ENCODE assay signal across 8 cellular contexts in genomic region chr16:55465077-55465896, GRCh38. TPM values are rescaled to one million over a fixed set of nuclear protein-coding genes. Genes with fewer than 3 reads are reported as not detected.
DNase-seq lines count a peak whose midpoint lies in the region; ATAC-seq, FAIRE-seq and TF ChIP-seq lines count a peak whose summit lies in the region.

No MANE protein-coding gene starts in this region.

- TF ChIP-seq POLR2A in H1 (IDR thresholded peaks at IDR 0.05; ENCODE audit: control extremely low read depth in 1 of 2, low read depth in 2 of 2, low read length in 2 of 2): no peak

- no peak overlapping the region for H4K5ac ChIP-seq in H1 (ENCODE audit: insufficient read length, low read depth, low read length)

- no peak overlapping the region for H2BK120ac ChIP-seq in H1 (replicated peaks; ENCODE audit: low read depth, low read length)

- TF ChIP-seq EP300 in H1 (IDR thresholded peaks at IDR 0.05; ENCODE audit: borderline replicate concordance in 1 of 2, low read depth in 2 of 2, low read length in 2 of 2): no peak; a peak in 1 of 3 replicates

- H3K79me2 ChIP-seq in H1 (ENCODE audit: control insufficient read depth in 1 of 2, insufficient read depth in 2 of 2, low read length in 2 of 2): no peaks in the 10 kb centered on the region

- H3K4me3 Mint-ChIP-seq in Caco-2 (ENCODE audit: unreplicated experiment) (no peak overlapping the region), mesothelial cell of epicardium (no peak overlapping the region)
- no peak overlapping the region for H3K4me3 Mint-ChIP-seq in activated CD8-positive, alpha-beta T cell treated with anti-CD3 and anti-CD28 coated beads for 36 hours

- BruUV-seq in Caco-2 (replicated peaks; lab: Mats Ljungman, UMichigan): no TSS peak

- H3K27me3 ChIP-seq in Caco-2 (replicated peaks; ENCODE audit: control insufficient read depth, insufficient read depth, low read length): no peaks in the 10 kb centered on the region
- H3K27me3 ChIP-seq in H1 (replicated peaks in 1 of 4; ENCODE audit: control insufficient read depth in 3 of 4, extremely low read depth in 1 of 4, insufficient read depth in 3 of 4, low read length in 3 of 4): peaks cover 0 to 1% (median 0%) of the 10 kb centered on the region in 4 experiments; a peak in 3 of 7 replicates

- H3K36me3 Mint-ChIP-seq in Caco-2 (ENCODE audit: insufficient read depth, unreplicated experiment) (no peaks in the 10 kb centered on the region), mesothelial cell of epicardium (no peaks in the 10 kb centered on the region)
- H3K36me3 Mint-ChIP-seq in activated CD8-positive, alpha-beta T cell treated with anti-CD3 and anti-CD28 coated beads for 36 hours (ENCODE audit: low read depth): no peaks in the 10 kb centered on the region

- no peak overlapping the region for H4K8ac ChIP-seq in H1 (ENCODE audit: extremely low read depth, insufficient read depth, low read length)

- no peak overlapping the region for H3K18ac ChIP-seq in H1 (ENCODE audit: extremely low read depth, low read length)

- no peaks in the 10 kb centered on the region for H3K23me2 ChIP-seq in H1 (ENCODE audit: low read depth, low read length)

- intact Hi-C loops in Caco-2 (cut with micrococcal nuclease; ENCODE audit: unreplicated experiment): loop anchor here (1.0 to 2.0 kb wide), 5 partner anchors 65 to 378 kb away; no protein-coding TSS in a partner anchor
- intact Hi-C loops in activated CD8-positive, alpha-beta T cell treated with anti-CD3 and anti-CD28 coated beads for 36 hours (cut with micrococcal nuclease): loop anchor here (1.0 to 5.0 kb wide), 3 partner anchors 78 to 377 kb away; no protein-coding TSS in a partner anchor

- H2BK12ac ChIP-seq in H1 (ENCODE audit: low read depth, low read length): no peak overlapping the region

- H2BK15ac ChIP-seq in H1 (ENCODE audit: low read length): no peak overlapping the region

- H2BK5ac ChIP-seq in H1 (ENCODE audit: low read depth, low read length): no peak overlapping the region

- H3K23ac ChIP-seq in H1 (ENCODE audit: insufficient read length): no peak overlapping the region

- H3K4me1 Mint-ChIP-seq in Caco-2 (ENCODE audit: low read depth, unreplicated experiment): peaks cover 12% of the 10 kb centered on the region
- no peaks in the 10 kb centered on the region for H3K4me1 Mint-ChIP-seq in activated CD8-positive, alpha-beta T cell treated with anti-CD3 and anti-CD28 coated beads for 36 hours (ENCODE audit: low read depth)
- no peaks in the 10 kb centered on the region for H3K4me1 Mint-ChIP-seq in mesothelial cell of epicardium

- H2AFZ ChIP-seq in H1 (ENCODE audit: low read length): no peak overlapping the region

- H2AK5ac ChIP-seq in H1 (ENCODE audit: low read depth, low read length): no peak overlapping the region

- CTCF ChIA-PET in Caco-2 (lab: Charles Lee): interaction anchor here (0.5 to 2.5 kb wide), 31 partner anchors 9 to 747 kb away, joined by 3 to 58 read pairs (median 4); partner anchors contain the start of gene CES1
- CTCF ChIA-PET in activated CD8-positive, alpha-beta T cell treated with anti-CD3 and anti-CD28 coated beads for 36 hours (lab: Charles Lee): interaction anchor here (0.6 to 5.3 kb wide), 65 partner anchors 9 to 1918 kb away, joined by 3 to 121 read pairs (median 4); partner anchors contain the start of gene CES5A
- CTCF ChIA-PET in H1 (lab: Charles Lee; ENCODE audit: partially characterized antibody): interaction anchor here (0.6 to 19.1 kb wide), 86 partner anchors 9 to 1618 kb away, joined by 3 to 446 read pairs (median 5); partner anchors contain the start of genes CAPNS2, CES1 and SLC6A2

- H2BK20ac ChIP-seq in H1 (ENCODE audit: low read length): no peak overlapping the region

- no peak overlapping the region for H3K4me3 ChIP-seq in Caco-2 (ENCODE audit: low read depth, low read length)
- H3K4me3 ChIP-seq in H1 (ENCODE audit: extremely low read depth in 1 of 4, insufficient read depth in 2 of 4, low read depth in 3 of 4, low read length in 4 of 4): no peak overlapping the region

- POLR2A ChIA-PET in Caco-2 (lab: Charles Lee) (interaction anchor here (0.5 kb wide), 1 partner anchor 93 kb away, joined by 11 read pairs; no protein-coding TSS in a partner anchor), H1 (lab: Charles Lee; ENCODE audit: partially characterized antibody) (interaction anchor here (1.8 kb wide), 1 partner anchor 15 kb away, joined by 4 read pairs; no protein-coding TSS in a partner anchor)
- POLR2A ChIA-PET in activated CD8-positive, alpha-beta T cell treated with anti-CD3 and anti-CD28 coated beads for 36 hours (lab: Charles Lee): no interaction called here

- TF ChIP-seq CTCF in Caco-2 (IDR thresholded peaks at IDR 0.05; ENCODE audit: insufficient read depth in 1 of 2, low read depth in 1 of 2, low read length in 1 of 2, severe bottlenecking in 1 of 2, unreplicated experiment in 1 of 2) (peak; percentile 99 to 100), H1 (IDR thresholded peaks at IDR 0.05; ENCODE audit: control extremely low read depth in 1 of 3, insufficient read depth in 1 of 3, low read depth in 1 of 3, low read length in 3 of 3) (peak; percentile 85 to 100 (median 99)), mesothelial cell of epicardium (IDR thresholded peaks at IDR 0.05; ENCODE audit: unreplicated experiment) (peak; percentile 99)
- peak; percentile 99 for TF ChIP-seq CTCF in activated CD8-positive, alpha-beta T cell treated with anti-CD3 and anti-CD28 coated beads for 36 hours (IDR thresholded peaks at IDR 0.05)

- no peaks in the 10 kb centered on the region for H3K79me1 ChIP-seq in H1 (ENCODE audit: low read depth, low read length)

- H3K27me3 Mint-ChIP-seq in Caco-2 (ENCODE audit: insufficient read depth, unreplicated experiment) (no peaks in the 10 kb centered on the region), mesothelial cell of epicardium (ENCODE audit: low read depth) (no peaks in the 10 kb centered on the region)
- peaks cover 2% of the 10 kb centered on the region for H3K27me3 Mint-ChIP-seq in activated CD8-positive, alpha-beta T cell treated with anti-CD3 and anti-CD28 coated beads for 36 hours

- H3K56ac ChIP-seq in H1 (replicated peaks; ENCODE audit: insufficient read length, low read depth, low read length): no peak overlapping the region

- no peak overlapping the region for H3K9ac ChIP-seq in H1 (replicated peaks in 1 of 4; ENCODE audit: extremely low read depth in 1 of 4, low read depth in 3 of 4, low read length in 3 of 4)

- H3K14ac ChIP-seq in H1 (ENCODE audit: insufficient read length): no peak overlapping the region

- 0 out of 4 replicates have a peak overlapping the region, but pooled peaks of 1 of the 2 experiments have one; percentile 12 for H3K4me2 ChIP-seq in H1 (ENCODE audit: insufficient read depth in 1 of 2, low read depth in 2 of 2, low read length in 2 of 2)

- H3K4me1 ChIP-seq in Caco-2: peaks cover 4% of the 10 kb centered on the region; the same call in 1 of the 2 replicates
- H3K4me1 ChIP-seq in H1 (replicated peaks in 1 of 4; ENCODE audit: control insufficient read depth in 3 of 4, insufficient read depth in 4 of 4, low read length in 3 of 4): no peaks in the 10 kb centered on the region

- H4K91ac ChIP-seq in H1 (replicated peaks; ENCODE audit: insufficient read length, low read length): no peak overlapping the region

- H3K27ac Mint-ChIP-seq in Caco-2 (ENCODE audit: unreplicated experiment): no peak overlapping the region
- no peak overlapping the region for H3K27ac Mint-ChIP-seq in activated CD8-positive, alpha-beta T cell treated with anti-CD3 and anti-CD28 coated beads for 36 hours
- H3K27ac Mint-ChIP-seq in mesothelial cell of epicardium: no peak overlapping the region

- no peak overlapping the region for H3K4ac ChIP-seq in H1 (replicated peaks; ENCODE audit: insufficient read length, low read depth, low read length)

- H3K9me3 Mint-ChIP-seq in Caco-2 (ENCODE audit: unreplicated experiment): no peaks in the 10 kb centered on the region
- no peaks in the 10 kb centered on the region for H3K9me3 Mint-ChIP-seq in activated CD8-positive, alpha-beta T cell treated with anti-CD3 and anti-CD28 coated beads for 36 hours
- H3K9me3 Mint-ChIP-seq in mesothelial cell of epicardium: no peaks in the 10 kb centered on the region

- TF ChIP-seq RAD21 in H1 (IDR thresholded peaks at IDR 0.05 in 1 of 2, conservative IDR thresholded peaks at IDR 0.05 in 1 of 2; ENCODE audit: low read depth in 2 of 2, low read length in 2 of 2): peak; percentile 100

- no peaks in the 10 kb centered on the region for H4K20me1 ChIP-seq in H1 (replicated peaks in 1 of 2; ENCODE audit: control insufficient read depth in 1 of 2, insufficient read depth in 2 of 2, low read length in 2 of 2)

- peak; percentile 86 to 91 for DNase-seq in Caco-2
- DNase-seq in NCI-H82 treated with DMSO at 0.1 percent for 48 hours (lab: John Stamatoyannopoulos, UW; ENCODE audit: unreplicated experiment): peak; percentile 45
- DNase-seq in activated CD8-positive, alpha-beta T cell treated with anti-CD3 and anti-CD28 coated beads for 36 hours: peak; percentile 91
- DNase-seq in H1 (ENCODE audit: low read depth in 1 of 2, low spot score in 2 of 2): peak; percentile 84 to 98
- DNase-seq in mesothelial cell of epicardium (ENCODE audit: low spot score in 2 of 2, unreplicated experiment in 2 of 2): peak; percentile 81 to 96
- peak; percentile 55 to 70 for DNase-seq in stimulated activated CD8-positive, alpha-beta memory T cell treated with anti-CD3 and anti-CD28 coated beads, Interleukin-4, amount 100 ng/mL, for 1 hour (ENCODE audit: low read depth in 2 of 2, low spot score in 1 of 2)

- FAIRE-seq in H1 (lab: Jason Lieb, UNC): peak; percentile 90

- no peaks in the 10 kb centered on the region for H3K9me3 ChIP-seq in Caco-2
- no peaks in the 10 kb centered on the region for H3K9me3 ChIP-seq in H1 (ENCODE audit: insufficient read depth in 2 of 2, low read depth in 1 of 2, low read length in 1 of 2)

- H3K36me3 ChIP-seq in Caco-2 (ENCODE audit: control insufficient read depth, insufficient read depth, low read length) (no peaks in the 10 kb centered on the region), H1 (ENCODE audit: control insufficient read depth in 2 of 4, insufficient read depth in 4 of 4, low read length in 3 of 4) (no peaks in the 10 kb centered on the region)

- no peak overlapping the region for H3K27ac ChIP-seq in H1 (ENCODE audit: low read depth, low read length)

- ATAC-seq in GM19452 (IDR thresholded peaks at IDR 0.05; ENCODE audit: unreplicated experiment) (peak; percentile 92), HG03469 (IDR thresholded peaks at IDR 0.05; ENCODE audit: unreplicated experiment) (peak; percentile 97)
- peak; percentile 99 for ATAC-seq in activated CD8-positive, alpha-beta T cell treated with anti-CD3 and anti-CD28 coated beads for 36 hours

- 39% methylated on average over 19 of the region's 19 CpGs; no CpG with 5 or more reads in 1 of the 2 experiments for WGBS in H1 (ENCODE audit: extremely low coverage in 1 of 2, insufficient coverage in 1 of 2, insufficient read length in 1 of 2, insufficient replicate concordance in 2 of 2, low coverage in 1 of 2, low lambda C conversion rate in 2 of 2, missing lambda C conversion rate in 1 of 2), 2 experiments

RNA-seq across cellular contexts. Expression of gene MMP2, which starts 13.7 kb away (rescaled TPM):
- total RNA-seq in Caco-2 (2022) (0.14 and 0.91 TPM in 2 replicates), mesothelial cell of epicardium (383 to 396 TPM (median 385 TPM) in 3 replicates)
- total RNA-seq in activated CD8-positive, alpha-beta T cell treated with anti-CD3 and anti-CD28 coated beads for 36 hours: not detected
- 58.2 and 64.5 TPM in 2 replicates for total RNA-seq in H1 (2021; fragmentation: NEBNext Ultra II Directional; extraction: Animal tissue kit (Norgen Biotek cat#: 25700))
- 33.6 and 45.0 TPM in 2 replicates for polyA plus RNA-seq in H1 (2011; rRNA removed)
- 24.9 TPM for polyA plus RNA-seq in H1 (2011; cell fraction: cytosol; rRNA removed)
- 35.7 TPM for polyA plus RNA-seq in H1 (2011; cell fraction: nucleus; rRNA removed)
- polyA plus RNA-seq in H1 (2012, experiment 1 of 2): 30.3 to 51.7 TPM (median 42.2 TPM) in 4 replicates
- 26.5 TPM for polyA plus RNA-seq in H1 (2012, experiment 2 of 2)
- 46.1 TPM for polyA plus RNA-seq in H1 (2013, experiment 1 of 2)
- polyA plus RNA-seq in H1 (2013, experiment 2 of 2): 44.9 TPM
- 78.1 and 89.7 TPM in 2 replicates for polyA minus RNA-seq in H1 (2011; rRNA and poly(A)+ RNA removed)
- polyA minus RNA-seq in H1 (2011; cell fraction: cytosol; rRNA and poly(A)+ RNA removed): 27.7 TPM
- polyA minus RNA-seq in H1 (2011; cell fraction: nucleus; rRNA and poly(A)+ RNA removed): 21.3 TPM

RNA-seq across cellular contexts. Expression of gene LPCAT2, which starts 43.6 kb away (rescaled TPM):
- 20.7 and 25.2 TPM in 2 replicates for total RNA-seq in Caco-2 (2022)
- under 1 TPM in 1 of 2 experiments, not detected in 1; 0.16 TPM for total RNA-seq in activated CD8-positive, alpha-beta T cell treated with anti-CD3 and anti-CD28 coated beads for 36 hours
- total RNA-seq in H1 (2021; fragmentation: NEBNext Ultra II Directional; extraction: Animal tissue kit (Norgen Biotek cat#: 25700)): 7.1 and 10.6 TPM in 2 replicates
- 2.2 TPM in 2 replicates for polyA plus RNA-seq in H1 (2011; rRNA removed)
- 2.9 TPM for polyA plus RNA-seq in H1 (2011; cell fraction: cytosol; rRNA removed)
- 2.7 TPM for polyA plus RNA-seq in H1 (2011; cell fraction: nucleus; rRNA removed)
- 1.7 to 5.9 TPM (median 2.9 TPM) in 4 replicates for polyA plus RNA-seq in H1 (2012, experiment 1 of 2)
- polyA plus RNA-seq in H1 (2012, experiment 2 of 2): 0.49 TPM
- polyA plus RNA-seq in H1 (2013, experiment 1 of 2): 7.2 TPM
- polyA plus RNA-seq in H1 (2013, experiment 2 of 2): 7.7 TPM
- 1.5 and 1.7 TPM in 2 replicates for polyA minus RNA-seq in H1 (2011; rRNA and poly(A)+ RNA removed)
- 2.9 TPM for polyA minus RNA-seq in H1 (2011; cell fraction: cytosol; rRNA and poly(A)+ RNA removed)
- 10.0 TPM for polyA minus RNA-seq in H1 (2011; cell fraction: nucleus; rRNA and poly(A)+ RNA removed)
- total RNA-seq in mesothelial cell of epicardium: 22.4 to 25.1 TPM (median 25.0 TPM) in 3 replicates

Comparison
In these comparisons a context has a peak if more than half of its experiments do, and no peak if none do; other contexts are left out.
1. RNA of gene MMP2, which starts 13.7 kb away (total RNA-seq): 383 to 396 TPM in mesothelial cell of epicardium and 58.2 to 64.5 TPM in H1; 0.14 to 0.91 TPM in Caco-2 and not detected in activated CD8-positive, alpha-beta T cell treated with anti-CD3 and anti-CD28 coated beads for 36 hours; every median in the first group is over 10 times any median in the second.
2. Peak in every context shown above with its lines, with median percentiles within 50 percentile points of each other: DNase-seq, CTCF ChIP-seq and ATAC-seq.